Comparison of ENCODE assay signal across 21 cellular contexts in the genomic region with DNA sequence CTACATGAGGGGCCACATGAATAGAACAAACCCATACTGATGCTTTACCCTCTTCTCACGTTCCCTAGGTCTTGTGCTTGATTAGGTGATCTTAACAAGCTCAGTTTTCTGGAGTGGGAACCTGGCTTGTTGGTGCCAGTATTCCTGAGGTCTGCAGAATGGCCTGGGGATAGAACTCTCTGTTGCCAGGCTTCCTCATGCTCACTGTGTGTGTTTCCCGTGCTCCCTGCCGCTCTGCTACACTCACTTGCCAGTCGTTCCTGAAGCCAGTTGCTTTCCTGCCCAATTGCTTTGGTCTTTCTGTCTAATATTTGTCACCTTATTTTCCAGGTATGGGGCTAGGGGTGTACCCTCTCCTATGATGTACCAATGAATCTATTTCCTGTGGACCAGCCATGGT.
"Had no signal": no experiment of that assay in that cellular context is flagged by ENCODE, and none has a peak within 500 bp of the region (broad histone marks: within the 10 kb centered on the region; RNA-seq: fewer than 3 reads in every experiment).

No MANE protein-coding gene starts in this region.

- H3K9me3 ChIP-seq: heart left ventricle, psoas muscle, spleen, testis, tibial nerve had no signal

- H3K36me3 Mint-ChIP-seq: naive B cell; stimulated activated memory B cell treated with anti-CD40 and anti-IgM and Interleukin-4, amounts not matched to agents 10 μg/mL and 1 μg/mL and 100 μg/mL, for 72 hours had no signal

- H3K27me3 Mint-ChIP-seq: stimulated activated memory B cell treated with anti-CD40 and anti-IgM and Interleukin-4, amounts not matched to agents 10 μg/mL and 1 μg/mL and 100 μg/mL, for 72 hours had no signal

- H3K4me3 Mint-ChIP-seq: naive B cell; stimulated activated memory B cell treated with anti-CD40 and anti-IgM and Interleukin-4, amounts not matched to agents 10 μg/mL and 1 μg/mL and 100 μg/mL, for 72 hours; stimulated activated naive CD8-positive, alpha-beta T cell treated with anti-CD3 and anti-CD28 coated beads, Interleukin-15, Interleukin-2, amounts not matched to agents 100 ng/mL and 50 ng/mL, for 24 hours had no signal

- H3K36me3 ChIP-seq: heart left ventricle, spleen, tibial nerve had no signal

- H3K27me3 ChIP-seq: dorsolateral prefrontal cortex, testis, tibial nerve had no signal

- H3K4me1 Mint-ChIP-seq: stimulated activated memory B cell treated with anti-CD40 and anti-IgM and Interleukin-4, amounts not matched to agents 10 μg/mL and 1 μg/mL and 100 μg/mL, for 72 hours had no signal

- H3K27ac ChIP-seq: heart left ventricle, psoas muscle, spleen, testis, tibial nerve had no signal

- H3K4me1 ChIP-seq: psoas muscle had no signal

- DNase-seq: cortex of kidney; effector CD8-positive, alpha-beta T cell; heart left ventricle; hippocampal formation; left colon; left ventricle myocardium superior; mesendoderm; naive B cell; psoas muscle; spleen; stimulated activated CD4-positive, alpha-beta T cell treated with anti-CD3 and anti-CD28 coated beads, Interleukin-15, amount 100 ng/mL, for 24 hours; stimulated activated CD4-positive, alpha-beta T cell treated with anti-CD3 and anti-CD28 coated beads, Interleukin-1b, Interleukin-23, amount 100 ng/mL, for 48 hours; stimulated activated CD4-positive, alpha-beta T cell treated with anti-CD3 and anti-CD28 coated beads, Interleukin-4, amount 100 ng/mL, for 24 hours; testis had no signal

- H3K4me3 ChIP-seq: heart left ventricle, lung, psoas muscle, spleen, testis, tibial nerve had no signal

- ATAC-seq: esophagus mucosa; heart left ventricle; left colon; left ventricle myocardium superior; psoas muscle; sciatic nerve; stimulated activated memory B cell treated with anti-CD40 and anti-IgM and Interleukin-4, amounts not matched to agents 10 μg/mL and 1 μg/mL and 100 μg/mL, for 72 hours had no signal

- H3K27ac Mint-ChIP-seq: naive B cell; stimulated activated memory B cell treated with anti-CD40 and anti-IgM and Interleukin-4, amounts not matched to agents 10 μg/mL and 1 μg/mL and 100 μg/mL, for 72 hours; stimulated activated naive CD8-positive, alpha-beta T cell treated with anti-CD3 and anti-CD28 coated beads, Interleukin-15, Interleukin-2, amounts not matched to agents 100 ng/mL and 50 ng/mL, for 24 hours had no signal
